Comparison of ENCODE assay signal across 1 cellular context in genomic region chr2:166375736-166376487, GRCh38.
TF ChIP-seq lines count a peak whose summit lies in the region.

SCN9A (minus strand) TSS chr2:166375944; CDS start chr2:166311756, 64,188 bp downstream.

TF ChIP-seq in HepG2, 621 proteins besides CTCF, POLR2A, EP300 and RAD21 (continued from another document and continues in another):
- TF ChIP-seq AHDC1 (CRISPR knock-in tag; IDR thresholded peaks at IDR 0.05; ENCODE audit: borderline replicate concordance) = peak; percentile 71; the same call in 1 of the 2 replicates
- peak; percentile 10; the same call in 1 of the 2 replicates for TF ChIP-seq GTF3A (CRISPR knock-in tag; conservative IDR thresholded peaks at IDR 0.05)
- peak; percentile 82; the same call in 1 of the 2 replicates for TF ChIP-seq FOXC1 (CRISPR knock-in tag; IDR thresholded peaks at IDR 0.05; ENCODE audit: borderline replicate concordance)
- TF ChIP-seq SRSF4 (IDR thresholded peaks at IDR 0.05; ENCODE audit: low read depth, low read length, poor library complexity, severe bottlenecking) = no peak
- peak; percentile 52; the same call in 1 of the 2 replicates for TF ChIP-seq ZNF121 (CRISPR knock-in tag; IDR thresholded peaks at IDR 0.05)
- TF ChIP-seq ZFP82 (CRISPR knock-in tag; IDR thresholded peaks at IDR 0.05; ENCODE audit: borderline replicate concordance) = peak; percentile 38; the same call in 1 of the 2 replicates
- TF ChIP-seq, protein P1, sequence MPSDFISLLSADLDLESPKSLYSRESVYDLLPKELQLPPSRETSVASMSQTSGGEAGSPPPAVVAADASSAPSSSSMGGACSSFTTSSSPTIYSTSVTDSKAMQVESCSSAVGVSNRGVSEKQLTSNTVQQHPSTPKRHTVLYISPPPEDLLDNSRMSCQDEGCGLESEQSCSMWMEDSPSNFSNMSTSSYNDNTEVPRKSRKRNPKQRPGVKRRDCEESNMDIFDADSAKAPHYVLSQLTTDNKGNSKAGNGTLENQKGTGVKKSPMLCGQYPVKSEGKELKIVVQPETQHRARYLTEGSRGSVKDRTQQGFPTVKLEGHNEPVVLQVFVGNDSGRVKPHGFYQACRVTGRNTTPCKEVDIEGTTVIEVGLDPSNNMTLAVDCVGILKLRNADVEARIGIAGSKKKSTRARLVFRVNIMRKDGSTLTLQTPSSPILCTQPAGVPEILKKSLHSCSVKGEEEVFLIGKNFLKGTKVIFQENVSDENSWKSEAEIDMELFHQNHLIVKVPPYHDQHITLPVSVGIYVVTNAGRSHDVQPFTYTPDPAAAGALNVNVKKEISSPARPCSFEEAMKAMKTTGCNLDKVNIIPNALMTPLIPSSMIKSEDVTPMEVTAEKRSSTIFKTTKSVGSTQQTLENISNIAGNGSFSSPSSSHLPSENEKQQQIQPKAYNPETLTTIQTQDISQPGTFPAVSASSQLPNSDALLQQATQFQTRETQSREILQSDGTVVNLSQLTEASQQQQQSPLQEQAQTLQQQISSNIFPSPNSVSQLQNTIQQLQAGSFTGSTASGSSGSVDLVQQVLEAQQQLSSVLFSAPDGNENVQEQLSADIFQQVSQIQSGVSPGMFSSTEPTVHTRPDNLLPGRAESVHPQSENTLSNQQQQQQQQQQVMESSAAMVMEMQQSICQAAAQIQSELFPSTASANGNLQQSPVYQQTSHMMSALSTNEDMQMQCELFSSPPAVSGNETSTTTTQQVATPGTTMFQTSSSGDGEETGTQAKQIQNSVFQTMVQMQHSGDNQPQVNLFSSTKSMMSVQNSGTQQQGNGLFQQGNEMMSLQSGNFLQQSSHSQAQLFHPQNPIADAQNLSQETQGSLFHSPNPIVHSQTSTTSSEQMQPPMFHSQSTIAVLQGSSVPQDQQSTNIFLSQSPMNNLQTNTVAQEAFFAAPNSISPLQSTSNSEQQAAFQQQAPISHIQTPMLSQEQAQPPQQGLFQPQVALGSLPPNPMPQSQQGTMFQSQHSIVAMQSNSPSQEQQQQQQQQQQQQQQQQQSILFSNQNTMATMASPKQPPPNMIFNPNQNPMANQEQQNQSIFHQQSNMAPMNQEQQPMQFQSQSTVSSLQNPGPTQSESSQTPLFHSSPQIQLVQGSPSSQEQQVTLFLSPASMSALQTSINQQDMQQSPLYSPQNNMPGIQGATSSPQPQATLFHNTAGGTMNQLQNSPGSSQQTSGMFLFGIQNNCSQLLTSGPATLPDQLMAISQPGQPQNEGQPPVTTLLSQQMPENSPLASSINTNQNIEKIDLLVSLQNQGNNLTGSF (CRISPR knock-in tag; IDR thresholded peaks at IDR 0.05) = no peak
- TF ChIP-seq ZSCAN5A (CRISPR knock-in tag; IDR thresholded peaks at IDR 0.05; ENCODE audit: borderline replicate concordance) = peak; percentile 95
- TF ChIP-seq SMAD3 (CRISPR knock-in tag; IDR thresholded peaks at IDR 0.05) = peak; percentile 23; the same call in 1 of the 2 replicates
- peak; percentile 90 for TF ChIP-seq SAP130 (CRISPR knock-in tag; IDR thresholded peaks at IDR 0.05; ENCODE audit: low read depth)
- TF ChIP-seq PHF8 (CRISPR knock-in tag; IDR thresholded peaks at IDR 0.05) = peak; percentile 88
- TF ChIP-seq RFXAP (CRISPR knock-in tag; IDR thresholded peaks at IDR 0.05; ENCODE audit: borderline replicate concordance) = no peak
- no peak for TF ChIP-seq FOXP1 (IDR thresholded peaks at IDR 0.05)
- peak; percentile 34; the same call in 1 of the 2 replicates for TF ChIP-seq FOXP1 (CRISPR knock-in tag; IDR thresholded peaks at IDR 0.05)
- TF ChIP-seq NCOA1 (CRISPR knock-in tag; IDR thresholded peaks at IDR 0.05) = no peak
- peak; percentile 51 for TF ChIP-seq MEF2D (CRISPR knock-in tag; IDR thresholded peaks at IDR 0.05)
- TF ChIP-seq LBX2 (CRISPR knock-in tag; IDR thresholded peaks at IDR 0.05; ENCODE audit: borderline replicate concordance) = peak; percentile 89
- TF ChIP-seq, protein P2, sequence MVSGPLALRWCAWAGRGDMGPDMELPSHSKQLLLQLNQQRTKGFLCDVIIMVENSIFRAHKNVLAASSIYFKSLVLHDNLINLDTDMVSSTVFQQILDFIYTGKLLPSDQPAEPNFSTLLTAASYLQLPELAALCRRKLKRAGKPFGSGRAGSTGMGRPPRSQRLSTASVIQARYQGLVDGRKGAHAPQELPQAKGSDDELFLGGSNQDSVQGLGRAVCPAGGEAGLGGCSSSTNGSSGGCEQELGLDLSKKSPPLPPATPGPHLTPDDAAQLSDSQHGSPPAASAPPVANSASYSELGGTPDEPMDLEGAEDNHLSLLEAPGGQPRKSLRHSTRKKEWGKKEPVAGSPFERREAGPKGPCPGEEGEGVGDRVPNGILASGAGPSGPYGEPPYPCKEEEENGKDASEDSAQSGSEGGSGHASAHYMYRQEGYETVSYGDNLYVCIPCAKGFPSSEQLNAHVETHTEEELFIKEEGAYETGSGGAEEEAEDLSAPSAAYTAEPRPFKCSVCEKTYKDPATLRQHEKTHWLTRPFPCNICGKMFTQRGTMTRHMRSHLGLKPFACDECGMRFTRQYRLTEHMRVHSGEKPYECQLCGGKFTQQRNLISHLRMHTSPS (CRISPR knock-in tag; IDR thresholded peaks at IDR 0.05; ENCODE audit: low read depth) = peak; percentile 93
- peak; percentile 77; the same call in 1 of the 2 replicates for TF ChIP-seq POGK (CRISPR knock-in tag; conservative IDR thresholded peaks at IDR 0.05)
- no peak for TF ChIP-seq ZEB1 (IDR thresholded peaks at IDR 0.05; ENCODE audit: insufficient replicate concordance, low read depth)
- TF ChIP-seq RBAK (CRISPR knock-in tag; IDR thresholded peaks at IDR 0.05) = peak; percentile 56; the same call in 1 of the 2 replicates
- TF ChIP-seq ZNF10 (CRISPR knock-in tag; IDR thresholded peaks at IDR 0.05; ENCODE audit: borderline replicate concordance, low read depth) = no peak
- 0 out of 2 replicates have a peak, but pooled peaks have one; percentile 16 for TF ChIP-seq ZNF232 (CRISPR knock-in tag; IDR thresholded peaks at IDR 0.05; ENCODE audit: borderline replicate concordance)
- peak; percentile 42; the same call in 1 of the 2 replicates for TF ChIP-seq ZNF607 (CRISPR knock-in tag; IDR thresholded peaks at IDR 0.05; ENCODE audit: borderline replicate concordance)
- TF ChIP-seq ZNF563 (CRISPR knock-in tag; IDR thresholded peaks at IDR 0.05) = peak; percentile 63; the same call in 1 of the 2 replicates
- peak; percentile 64 for TF ChIP-seq E2F1 (CRISPR knock-in tag; IDR thresholded peaks at IDR 0.05)
- TF ChIP-seq PHF20 (CRISPR knock-in tag; IDR thresholded peaks at IDR 0.05) = no peak
- peak; percentile 87; the same call in 1 of the 2 replicates for TF ChIP-seq THAP9 (CRISPR knock-in tag; IDR thresholded peaks at IDR 0.05; ENCODE audit: borderline replicate concordance)
- TF ChIP-seq ZNF772 (CRISPR knock-in tag; IDR thresholded peaks at IDR 0.05) = 0 out of 2 replicates have a peak, but pooled peaks have one; percentile 12
- peak; percentile 74 for TF ChIP-seq MED1 (CRISPR knock-in tag; IDR thresholded peaks at IDR 0.05)
- no peak for TF ChIP-seq ZNF577 (CRISPR knock-in tag; IDR thresholded peaks at IDR 0.05; ENCODE audit: borderline replicate concordance, low read depth)
- TF ChIP-seq THAP8 (CRISPR knock-in tag; IDR thresholded peaks at IDR 0.05; ENCODE audit: borderline replicate concordance) = 0 out of 2 replicates have a peak, but pooled peaks have one; percentile 9
